In the genomic region with DNA sequence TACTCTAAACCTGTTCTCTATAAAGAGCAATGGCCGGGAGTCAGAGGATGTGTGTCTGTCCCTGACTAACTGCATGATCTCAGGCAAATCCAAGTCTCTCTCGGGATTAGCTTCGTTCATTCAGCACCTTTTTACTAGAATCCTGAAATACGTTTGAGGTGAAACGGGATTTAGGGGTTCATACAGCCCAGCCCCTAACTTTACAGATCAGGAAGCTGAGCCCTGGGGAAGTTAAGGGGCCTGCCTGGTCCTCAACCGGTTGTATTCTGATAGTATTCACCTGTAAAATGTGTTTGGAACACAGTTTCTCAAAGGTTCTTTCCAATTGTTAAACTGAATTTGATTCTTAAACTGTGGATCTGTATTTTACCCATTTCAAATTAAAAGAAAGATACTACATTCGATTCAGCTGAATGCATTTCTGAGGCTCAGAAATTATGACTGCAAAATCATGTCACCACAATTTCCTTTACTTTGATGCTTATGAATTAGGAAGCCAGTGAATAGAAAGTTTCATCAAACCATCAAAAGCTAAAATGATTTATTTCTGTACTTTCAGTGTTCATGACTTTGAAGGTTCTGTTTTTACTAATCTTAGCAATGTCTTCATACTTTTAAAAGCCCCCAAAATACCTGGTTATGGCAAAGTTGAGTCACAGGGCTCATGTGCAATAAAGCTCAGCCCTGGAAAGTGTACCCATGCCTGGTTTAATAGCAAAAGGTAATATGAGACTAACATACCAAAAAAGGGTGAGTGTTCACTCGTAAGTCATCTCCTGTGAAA, we compare ENCODE assay signal across 9 cellular contexts. TPM values are rescaled to one million over a fixed set of nuclear protein-coding genes. Genes with fewer than 3 reads are reported as not detected.
DNase-seq lines count a peak whose midpoint lies in the region; ATAC-seq, FAIRE-seq and TF ChIP-seq lines count a peak whose summit lies in the region.
"Had no signal": no experiment of that assay in that cellular context is flagged by ENCODE, and none has a peak within 500 bp of the region (broad histone marks: within the 10 kb centered on the region; RNA-seq: fewer than 3 reads in every experiment).

No MANE protein-coding gene starts in this region.

- H3K4me3 ChIP-seq in kidney epithelial cell (ENCODE audit: low read depth, low read length) = no peak overlapping the region

- ATAC-seq in HG02610 (IDR thresholded peaks at IDR 0.05; ENCODE audit: unreplicated experiment) (peak; percentile 73), left lobe of liver (no peak)

- TF ChIP-seq CTCF in kidney epithelial cell (IDR thresholded peaks at IDR 0.05; ENCODE audit: insufficient read depth, low read length, poor library complexity, severe bottlenecking) = no peak

- peaks cover 2% of the 10 kb centered on the region for H3K27me3 ChIP-seq in kidney epithelial cell (ENCODE audit: control insufficient read depth, insufficient read depth, low read length)

- FAIRE-seq in GM18507 (lab: Jason Lieb, UNC) = peak; percentile 57

- peaks cover 1% of the 10 kb centered on the region for H3K36me3 ChIP-seq in kidney epithelial cell (ENCODE audit: control insufficient read depth, insufficient read depth, low read length)

- DNase-seq in GM18507 (ENCODE audit: extremely low spot score, insufficient read length, low read depth) = no peak
- peak; percentile 43 for DNase-seq in SW480 (ENCODE audit: low spot score)
- peak; percentile 7 for DNase-seq in kidney epithelial cell (ENCODE audit: low read depth)
- DNase-seq in NCI-H2196 (lab: John Stamatoyannopoulos, UW; ENCODE audit: unreplicated experiment) = no peak
- DNase-seq in NCI-H1930 (lab: John Stamatoyannopoulos, UW) = no peak
- DNase-seq in left lobe of liver (ENCODE audit: low spot score) = no peak
- DNase-seq in GM03348 (ENCODE audit: low spot score) = no peak
- DNase-seq: GF-D8 had no signal

RNA-seq across cellular contexts. Expression of a gene that starts 28.9 kb away (rescaled TPM):
- 17.7 and 19.7 TPM in 2 replicates for total RNA-seq in kidney epithelial cell
- 2.5 TPM for total RNA-seq in left lobe of liver

Comparison
In these comparisons a context has a peak if more than half of its experiments do, and no peak if none do; other contexts are left out.
1. DNase-seq: peak in SW480 (single experiment) and kidney epithelial cell (single experiment); none in GM18507 (single experiment), NCI-H2196 (single experiment), NCI-H1930 (0 of 2), left lobe of liver (single experiment) and GM03348 (single experiment).